ENCODE assay signal across 10 cellular contexts in genomic region chr5:14440223-14440597, GRCh38.
DNase-seq lines count a peak whose midpoint lies in the region; ATAC-seq and TF ChIP-seq lines count a peak whose summit lies in the region.
"Had no signal": no experiment of that assay in that cellular context is flagged by ENCODE, and none has a peak within 500 bp of the region (broad histone marks: within the 10 kb centered on the region; RNA-seq: fewer than 3 reads in every experiment).

No MANE protein-coding gene starts in this region.

- H3K4me3 ChIP-seq in fibroblast of mammary gland (ENCODE audit: control insufficient read depth, low read depth, low read length), result peak overlapping the region; percentile 97
- H3K4me3 ChIP-seq in upper lobe of left lung, result peak overlapping the region in 3 of 4 donors; percentile 3 to 31 (median 12)

- no peak overlapping the region for H3K4me3 Mint-ChIP-seq in T-helper 17 cell
- no peak overlapping the region for H3K4me3 Mint-ChIP-seq in effector memory CD8-positive, alpha-beta T cell

- peaks cover 10% of the 10 kb centered on the region for H3K4me1 Mint-ChIP-seq in T-helper 17 cell
- H3K4me1 Mint-ChIP-seq in effector memory CD8-positive, alpha-beta T cell (ENCODE audit: low read depth in 2 of 2), result peaks cover 0 to 4% of the 10 kb centered on the region in 2 donors

- peaks cover 0 to 10% (median 0%) of the 10 kb centered on the region in 4 donors for H3K4me1 ChIP-seq in upper lobe of left lung

- ATAC-seq in T-helper 17 cell (no peak), omental fat pad (ENCODE audit: low FRiP score) (peak; percentile 28), upper lobe of left lung (ENCODE audit: low FRiP score in 2 of 2) (peak in 1 of 2 donors; percentile 25), HG02970 (IDR thresholded peaks at IDR 0.05; ENCODE audit: low FRiP score, unreplicated experiment) (no peak)
- ATAC-seq in effector memory CD8-positive, alpha-beta T cell (replicated peaks), result no peak

- no peaks in the 10 kb centered on the region for H3K27me3 ChIP-seq in upper lobe of left lung

- H3K27ac ChIP-seq in upper lobe of left lung, result peak overlapping the region in 1 of 4 donors; percentile 36

- 80 to 84% methylated on average over 10 of the region's 10 CpGs for WGBS in upper lobe of left lung, 2 donors

- H3K9me3 ChIP-seq in T-helper 17 cell (ENCODE audit: control insufficient read depth, low read length, poor library complexity, severe bottlenecking), result no peaks in the 10 kb centered on the region
- H3K9me3 ChIP-seq in upper lobe of left lung, result no peaks in the 10 kb centered on the region

- no peak for TF ChIP-seq EP300 in upper lobe of left lung (IDR thresholded peaks at IDR 0.05)

- H3K36me3 Mint-ChIP-seq in T-helper 17 cell (ENCODE audit: low read depth), result peaks cover 7% of the 10 kb centered on the region
- no peaks in the 10 kb centered on the region for H3K36me3 Mint-ChIP-seq in effector memory CD8-positive, alpha-beta T cell (ENCODE audit: insufficient read depth)

- DNase-seq in T-helper 17 cell (no peak), fibroblast of mammary gland (ENCODE audit: low read depth) (no peak), omental fat pad (ENCODE audit: low spot score) (no peak), upper lobe of left lung (no peak), germinal center (ENCODE audit: low spot score) (no peak)
- no peak for DNase-seq in effector memory CD8-positive, alpha-beta T cell
- DNase-seq: activated gamma-delta T cell, DMS53, NCI-H1436 treated with DMSO at 0.1 percent for 48 hours had no signal

- peaks cover 32% of the 10 kb centered on the region for H3K27me3 Mint-ChIP-seq in T-helper 17 cell
- peaks cover 6 to 27% of the 10 kb centered on the region in 2 donors for H3K27me3 Mint-ChIP-seq in effector memory CD8-positive, alpha-beta T cell

- TF ChIP-seq POLR2A in upper lobe of left lung (IDR thresholded peaks at IDR 0.05), result no peak

- TF ChIP-seq CTCF in fibroblast of mammary gland (conservative IDR thresholded peaks at IDR 0.05; ENCODE audit: control insufficient read depth, insufficient read depth, low read depth, low read length), result no peak
- no peak for TF ChIP-seq CTCF in omental fat pad (IDR thresholded peaks at IDR 0.05)
- TF ChIP-seq CTCF in upper lobe of left lung (IDR thresholded peaks at IDR 0.05), result no peak

- H3K27ac Mint-ChIP-seq in T-helper 17 cell, result peak overlapping the region; percentile 24
- H3K27ac Mint-ChIP-seq in effector memory CD8-positive, alpha-beta T cell, result no peak overlapping the region

- H3K9me3 Mint-ChIP-seq in effector memory CD8-positive, alpha-beta T cell, result no peaks in the 10 kb centered on the region

- H3K36me3 ChIP-seq in upper lobe of left lung, result peaks cover 0 to 9% (median 4%) of the 10 kb centered on the region in 4 donors
